In genomic region chr7:40899651-40900507, GRCh38 we compare ENCODE assay signal across 23 cellular contexts.
DNase-seq lines count a peak whose midpoint lies in the region; ATAC-seq, FAIRE-seq and TF ChIP-seq lines count a peak whose summit lies in the region.
"Had no signal": no experiment of that assay in that cellular context is flagged by ENCODE, and none has a peak within 500 bp of the region (broad histone marks: within the 10 kb centered on the region; RNA-seq: fewer than 3 reads in every experiment).

No MANE protein-coding gene starts in this region.

- H3K27me3 ChIP-seq in smooth muscle cell (ENCODE audit: low read depth), result no peaks in the 10 kb centered on the region
- H3K27me3 ChIP-seq: BLaER1 treated with 17β-estradiol and CSF1 and Interleukin-3, amounts not matched to agents 10 nM and 100 nM; upper lobe of right lung had no signal

- DNase-seq in EH (ENCODE audit: low read depth), result peak; percentile 90
- DNase-seq in epithelial cell of esophagus (ENCODE audit: low read depth), result peak; percentile 79
- DNase-seq in mucosa of descending colon, result no peak
- no peak for DNase-seq in smooth muscle cell (lab: John Stamatoyannopoulos, UW; ENCODE audit: unreplicated experiment)
- DNase-seq in activated CD8-positive, alpha-beta memory T cell treated with anti-CD3 and anti-CD28 coated beads, Interleukin-2, amount 50 U/mL, for 48 hours, result no peak
- DNase-seq in urothelium cell line (ENCODE audit: low spot score), result no peak
- DNase-seq in T1000 (lab: John Stamatoyannopoulos, UW), result no peak
- DNase-seq: ACHN; activated CD4-positive, alpha-beta T cell treated with anti-CD3 and anti-CD28 coated beads, Interleukin-2, amount 50 U/mL, for 1 hour; anterior cingulate cortex; COR-L47; H9; natural killer cell; NCI-H2081; NCI-H82; Right ventricle myocardium superior; stimulated activated naive CD8-positive, alpha-beta T cell treated with anti-CD3 and anti-CD28 coated beads, Interleukin-15, amount 100 ng/mL, for 72 hours; T-helper 9 cell; upper lobe of right lung had no signal

- H3F3A ChIP-seq in smooth muscle cell (ENCODE audit: low read depth), result no peaks in the 10 kb centered on the region

- no peaks in the 10 kb centered on the region for H3K79me2 ChIP-seq in smooth muscle cell (ENCODE audit: low read depth)

- H3K36me3 ChIP-seq in mucosa of descending colon (ENCODE audit: low read depth) (no peaks in the 10 kb centered on the region), smooth muscle cell (ENCODE audit: low read depth) (no peaks in the 10 kb centered on the region)
- H3K36me3 ChIP-seq: BLaER1 treated with 17β-estradiol and CSF1 and Interleukin-3, amounts not matched to agents 10 nM and 100 nM; upper lobe of right lung had no signal

- TF ChIP-seq CTCF in epithelial cell of esophagus (IDR thresholded peaks at IDR 0.05; ENCODE audit: insufficient read depth, low read depth, low read length, missing control alignments), result no peak
- no peak for TF ChIP-seq CTCF in mucosa of descending colon (IDR thresholded peaks at IDR 0.05)
- TF ChIP-seq CTCF in smooth muscle cell (IDR thresholded peaks at IDR 0.05; ENCODE audit: borderline replicate concordance, insufficient read depth, poor library complexity, severe bottlenecking), result no peak

- no peak overlapping the region for H3K4me3 ChIP-seq in epithelial cell of esophagus (ENCODE audit: low read length)
- H3K4me3 ChIP-seq in mucosa of descending colon, result no peak overlapping the region
- H3K4me3 ChIP-seq in smooth muscle cell, result no peak overlapping the region
- H3K4me3 ChIP-seq: BLaER1 treated with 17β-estradiol and CSF1 and Interleukin-3, amounts not matched to agents 10 nM and 100 nM; upper lobe of right lung had no signal

- no peak overlapping the region for H3K4me2 ChIP-seq in smooth muscle cell
- H3K4me2 ChIP-seq: BLaER1 treated with 17β-estradiol and CSF1 and Interleukin-3, amounts not matched to agents 10 nM and 100 nM had no signal

- no peak for FAIRE-seq in urothelium cell line (lab: Jason Lieb, UNC)

- ATAC-seq in mucosa of descending colon (peak; percentile 89), GM19463 (IDR thresholded peaks at IDR 0.05; ENCODE audit: unreplicated experiment) (no peak)
- ATAC-seq: left lobe of liver; natural killer cell; stimulated activated naive CD8-positive, alpha-beta T cell treated with anti-CD3 and anti-CD28 coated beads, Interleukin-15, amount 100 ng/mL, for 72 hours; upper lobe of right lung; WTC11 had no signal

- no peaks in the 10 kb centered on the region for H3K4me1 ChIP-seq in mucosa of descending colon (ENCODE audit: low read depth)
- no peaks in the 10 kb centered on the region for H3K4me1 ChIP-seq in smooth muscle cell (ENCODE audit: low read depth)
- H3K4me1 ChIP-seq: BLaER1 treated with 17β-estradiol and CSF1 and Interleukin-3, amounts not matched to agents 10 nM and 100 nM; upper lobe of right lung had no signal

- peak overlapping the region; percentile 76 for H3K27ac ChIP-seq in smooth muscle cell (ENCODE audit: low read depth)
- H3K27ac ChIP-seq: BLaER1 treated with 17β-estradiol and CSF1 and Interleukin-3, amounts not matched to agents 10 nM and 100 nM; upper lobe of right lung had no signal

- intact Hi-C loops in mucosa of descending colon (cut with DNase I, micrococcal nuclease), result no loop called here

- 81% methylated on average over 16 of the region's 16 CpGs for WGBS in smooth muscle cell (ENCODE audit: low lambda C conversion rate)

- no peaks in the 10 kb centered on the region for H4K20me1 ChIP-seq in smooth muscle cell (ENCODE audit: low read depth)
- H4K20me1 ChIP-seq: BLaER1 treated with 17β-estradiol and CSF1 and Interleukin-3, amounts not matched to agents 10 nM and 100 nM had no signal

- H2AFZ ChIP-seq in smooth muscle cell (ENCODE audit: low read depth), result no peak overlapping the region

- no peak overlapping the region for H3K9ac ChIP-seq in smooth muscle cell (ENCODE audit: low read depth)
- H3K9ac ChIP-seq: BLaER1 treated with 17β-estradiol and CSF1 and Interleukin-3, amounts not matched to agents 10 nM and 100 nM had no signal

- H3K9me3 ChIP-seq in mucosa of descending colon (no peaks in the 10 kb centered on the region), smooth muscle cell (replicated peaks; ENCODE audit: low read depth) (no peaks in the 10 kb centered on the region)
- H3K9me3 ChIP-seq: upper lobe of right lung had no signal

Comparison
In these comparisons a context has a peak if more than half of its experiments do, and no peak if none do; other contexts are left out.
1. DNase-seq: peak in EH (single experiment) and epithelial cell of esophagus (single experiment); none in mucosa of descending colon (0 of 3), smooth muscle cell (single experiment), activated CD8-positive, alpha-beta memory T cell treated with anti-CD3 and anti-CD28 coated beads, Interleukin-2, amount 50 U/mL, for 48 hours (single experiment), urothelium cell line (single experiment) and T1000 (single experiment).